1 cellular context compared by ENCODE assay signal in the genomic region with DNA sequence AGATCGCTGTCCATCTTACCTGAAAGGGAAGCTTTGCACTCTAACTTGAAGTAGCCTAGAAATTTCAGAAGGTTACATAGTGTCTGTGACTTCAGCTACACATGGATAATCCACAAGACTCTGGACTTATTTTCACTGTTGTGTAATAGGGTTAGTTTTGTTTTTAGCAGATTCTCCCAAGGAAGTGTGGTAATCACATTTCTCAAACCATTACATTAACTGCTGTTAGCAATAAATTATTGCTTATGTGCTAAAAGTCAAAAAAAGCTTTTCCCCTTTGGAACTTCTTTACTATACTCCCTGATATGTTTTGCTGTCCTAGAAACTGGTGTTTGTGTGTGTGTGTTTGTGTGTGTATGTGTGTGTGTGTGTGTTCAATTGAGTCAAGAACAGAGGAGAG.
TF ChIP-seq lines count a peak whose summit lies in the region.

No MANE protein-coding gene starts in this region.

TF ChIP-seq in IMR-90, 13 proteins besides CTCF, POLR2A, EP300 and RAD21 (continued from another document):
- TF ChIP-seq NFE2L2 (IDR thresholded peaks at IDR 0.05; ENCODE audit: low read depth, low read length) = no peak
